Comparison of ENCODE assay signal across 8 cellular contexts in the genomic region with DNA sequence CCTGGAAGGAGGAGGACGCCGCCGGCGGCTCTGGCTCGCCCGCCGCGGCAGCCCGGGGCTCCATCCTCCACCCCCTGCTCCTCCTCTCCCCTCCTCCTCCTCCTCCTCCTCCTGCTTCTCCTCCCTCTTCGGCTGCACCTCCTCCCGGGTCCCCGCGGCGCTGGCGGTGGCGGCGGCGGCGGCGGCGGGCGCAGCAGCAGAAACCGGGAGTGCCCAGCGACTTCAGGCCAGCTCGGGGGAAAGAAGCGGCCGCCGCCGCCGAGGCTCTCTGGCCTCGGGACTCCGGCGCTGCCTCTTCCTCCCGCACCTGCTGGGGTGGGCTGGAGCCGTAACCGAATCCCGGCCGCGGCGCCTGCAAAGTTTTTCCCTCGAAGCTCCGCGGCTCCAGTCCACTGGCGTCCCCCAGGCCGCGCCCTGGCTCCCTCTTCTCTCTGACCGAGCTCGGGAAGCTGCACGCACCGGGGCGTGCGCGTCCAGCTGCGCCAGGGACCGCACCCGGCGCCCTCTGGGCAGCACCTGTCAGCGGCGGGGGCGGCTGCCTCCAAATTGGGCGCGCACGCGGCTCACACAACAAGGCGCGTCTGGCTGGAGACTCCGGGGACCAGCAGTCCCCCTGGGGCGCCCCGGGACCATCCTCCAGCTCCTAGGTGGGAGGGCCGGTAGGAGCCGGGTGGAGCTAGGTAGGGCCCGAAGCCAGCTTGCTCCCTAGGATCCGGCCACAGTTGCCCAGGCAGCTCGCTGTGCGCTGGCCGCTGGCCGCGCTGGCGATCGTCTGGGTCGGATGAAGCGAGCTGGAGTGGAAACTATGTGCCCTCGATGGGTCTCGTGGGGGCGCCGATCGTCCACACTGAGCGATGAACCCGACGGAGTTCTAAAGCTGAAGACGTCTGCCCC. TPM values are rescaled to one million over a fixed set of nuclear protein-coding genes. Genes with fewer than 3 reads are reported as not detected.
DNase-seq lines count a peak whose midpoint lies in the region; ATAC-seq and TF ChIP-seq lines count a peak whose summit lies in the region.

A gene (minus strand): TSS at position 583 of the 894 bp plus-strand sequence.

- H3K14ac ChIP-seq in mesenchymal stem cell (ENCODE audit: low read length in 2 of 2), result no peak within 1 kb of the TSS

- peak within 1 kb of the TSS in 1 of 2 experiments; percentile 38 for H3K18ac ChIP-seq in mesenchymal stem cell (ENCODE audit: low read depth in 1 of 2, low read length in 2 of 2)

- H3K23ac ChIP-seq in mesenchymal stem cell (ENCODE audit: low read length in 2 of 2), result peak within 1 kb of the TSS in 1 of 2 experiments; percentile 46

- no peak within 1 kb of the TSS for H2BK120ac ChIP-seq in mesenchymal stem cell (ENCODE audit: low read depth, low read length)

- no peak for DNase-seq in effector memory CD4-positive, alpha-beta T cell
- DNase-seq in mesenchymal stem cell (peak; percentile 19), thyroid gland (peak; percentile 58 to 67), dedifferentiated amniotic fluid mesenchymal stem cell (ENCODE audit: extremely low spot score) (no peak)

- H3K79me2 ChIP-seq in SU-DHL-6 (ENCODE audit: insufficient read depth, low read length), result no peaks in the 10 kb centered on the region

- peak; percentile 28 for ATAC-seq in GM19025 (IDR thresholded peaks at IDR 0.05; ENCODE audit: low read depth, unreplicated experiment)
- peak; percentile 21 for ATAC-seq in HG03571 (IDR thresholded peaks at IDR 0.05; ENCODE audit: unreplicated experiment)

- H3K79me1 ChIP-seq in mesenchymal stem cell (replicated peaks; ENCODE audit: low read length, poor library complexity, severe bottlenecking), result no peaks in the 10 kb centered on the region

- peak within 1 kb of the TSS; percentile 60 for H3K9ac ChIP-seq in BLaER1
- H3K9ac ChIP-seq in SU-DHL-6 (ENCODE audit: low read length), result no peak within 1 kb of the TSS
- H3K9ac ChIP-seq in mesenchymal stem cell (ENCODE audit: low read length), result no peak within 1 kb of the TSS

- H3K4me1 ChIP-seq in BLaER1 (peaks cover 8% of the 10 kb centered on the region), mesenchymal stem cell (ENCODE audit: control insufficient read depth, insufficient read depth, low read depth, low read length) (peaks cover 20% of the 10 kb centered on the region), thyroid gland (peaks cover 4 to 18% of the 10 kb centered on the region in 2 donors)
- H3K4me1 ChIP-seq in effector memory CD4-positive, alpha-beta T cell (ENCODE audit: control insufficient read depth, insufficient read depth, low read length, poor library complexity, severe bottlenecking), result peaks cover 10% of the 10 kb centered on the region

- H2AFZ ChIP-seq in SU-DHL-6 (ENCODE audit: low read depth, low read length, severe bottlenecking) (no peak within 1 kb of the TSS), mesenchymal stem cell (ENCODE audit: low read depth, low read length) (peak within 1 kb of the TSS; percentile 92)

- peak within 1 kb of the TSS; percentile 98 for H3K4me2 ChIP-seq in BLaER1
- peak within 1 kb of the TSS; percentile 20 for H3K4me2 ChIP-seq in SU-DHL-6 (ENCODE audit: low read depth, low read length, poor library complexity, severe bottlenecking)
- peak within 1 kb of the TSS; percentile 98 for H3K4me2 ChIP-seq in mesenchymal stem cell (ENCODE audit: low read length, poor library complexity, severe bottlenecking)

- TF ChIP-seq CTCF in SU-DHL-6 (IDR thresholded peaks at IDR 0.05; ENCODE audit: insufficient read depth, low read length, poor library complexity, severe bottlenecking) (no peak), thyroid gland (IDR thresholded peaks at IDR 0.05) (no peak)

- intact Hi-C loops in thyroid gland (cut with DNase I), result no loop called here

- no peak within 1 kb of the TSS for H3K27ac ChIP-seq in BLaER1
- no peak within 1 kb of the TSS for H3K27ac ChIP-seq in SU-DHL-6 (ENCODE audit: low read depth, low read length)
- no peak within 1 kb of the TSS for H3K27ac ChIP-seq in effector memory CD4-positive, alpha-beta T cell (ENCODE audit: insufficient read depth, low read length, poor library complexity, severe bottlenecking)
- no peak within 1 kb of the TSS for H3K27ac ChIP-seq in mesenchymal stem cell (ENCODE audit: low read length, poor library complexity, severe bottlenecking)
- H3K27ac ChIP-seq in thyroid gland, result peak within 1 kb of the TSS in 1 of 3 donors; percentile 22

- H2AK5ac ChIP-seq in mesenchymal stem cell (ENCODE audit: low read length, severe bottlenecking), result no peak within 1 kb of the TSS

- H3K4ac ChIP-seq in mesenchymal stem cell (ENCODE audit: low read depth in 1 of 2, low read length in 2 of 2), result no peak within 1 kb of the TSS

- no peak within 1 kb of the TSS for H4K91ac ChIP-seq in mesenchymal stem cell (ENCODE audit: low read length)

- no peak within 1 kb of the TSS for H4K8ac ChIP-seq in mesenchymal stem cell (ENCODE audit: low read length)

- under 1% methylated on average over 60 of the region's 91 CpGs for WGBS in mesenchymal stem cell
- 1 to 2% methylated on average over 34 to 54 of the region's 91 CpGs for WGBS in thyroid gland, 2 donors

- no peaks in the 10 kb centered on the region for H3F3A ChIP-seq in SU-DHL-6 (ENCODE audit: insufficient read depth)

- no peaks in the 10 kb centered on the region for H3K9me2 ChIP-seq in SU-DHL-6 (replicated peaks; ENCODE audit: insufficient read depth, low read length)

- H3K27me3 ChIP-seq in BLaER1, result peaks cover 40% of the 10 kb centered on the region
- H3K27me3 ChIP-seq in SU-DHL-6 (ENCODE audit: low read length), result no peaks in the 10 kb centered on the region
- peaks cover 21% of the 10 kb centered on the region for H3K27me3 ChIP-seq in effector memory CD4-positive, alpha-beta T cell (replicated peaks; ENCODE audit: control insufficient read depth, insufficient read depth, low read length, poor library complexity, severe bottlenecking)
- peaks cover 30 to 78% of the 10 kb centered on the region in 2 experiments for H3K27me3 ChIP-seq in mesenchymal stem cell (ENCODE audit: control insufficient read depth in 1 of 2, insufficient read depth in 1 of 2, low read length in 2 of 2)
- no peaks in the 10 kb centered on the region for H3K27me3 ChIP-seq in thyroid gland

- H3K36me3 ChIP-seq in BLaER1 (no peaks in the 10 kb centered on the region), SU-DHL-6 (ENCODE audit: low read length) (no peaks in the 10 kb centered on the region), mesenchymal stem cell (ENCODE audit: control insufficient read depth in 1 of 2, insufficient read depth in 2 of 2, low read depth in 1 of 2, low read length in 2 of 2) (no peaks in the 10 kb centered on the region), thyroid gland (no peaks in the 10 kb centered on the region)
- H3K36me3 ChIP-seq in effector memory CD4-positive, alpha-beta T cell (ENCODE audit: control insufficient read depth, insufficient read depth, low read length), result no peaks in the 10 kb centered on the region

- H3K9me3 ChIP-seq in BLaER1, result no peaks in the 10 kb centered on the region
- no peaks in the 10 kb centered on the region for H3K9me3 ChIP-seq in SU-DHL-6 (ENCODE audit: insufficient read depth, low read length)
- no peaks in the 10 kb centered on the region for H3K9me3 ChIP-seq in effector memory CD4-positive, alpha-beta T cell (ENCODE audit: control insufficient read depth, low read length)
- H3K9me3 ChIP-seq in mesenchymal stem cell (ENCODE audit: control insufficient read depth, low read length), result no peaks in the 10 kb centered on the region
- H3K9me3 ChIP-seq in thyroid gland, result no peaks in the 10 kb centered on the region

- TF ChIP-seq POLR2A in thyroid gland (IDR thresholded peaks at IDR 0.05), result no peak

- no peak within 1 kb of the TSS for H2BK15ac ChIP-seq in mesenchymal stem cell (ENCODE audit: low read depth, poor library complexity, severe bottlenecking)

- H3K4me3 ChIP-seq in BLaER1, result peak within 1 kb of the TSS; percentile 77
- H3K4me3 ChIP-seq in SU-DHL-6 (ENCODE audit: insufficient read depth, low read length, poor library complexity, severe bottlenecking), result peak within 1 kb of the TSS; percentile 10
- H3K4me3 ChIP-seq in effector memory CD4-positive, alpha-beta T cell (ENCODE audit: insufficient read depth, low read depth, low read length, poor library complexity, severe bottlenecking), result peak within 1 kb of the TSS; percentile 52
- H3K4me3 ChIP-seq in mesenchymal stem cell (ENCODE audit: insufficient read depth in 1 of 2, low read depth in 1 of 2, low read length in 2 of 2), result peak within 1 kb of the TSS; percentile 68 to 75
- H3K4me3 ChIP-seq in thyroid gland (replicated peaks in 1 of 3), result peak within 1 kb of the TSS; percentile 21 to 55 (median 46)

- no peak within 1 kb of the TSS for H2BK12ac ChIP-seq in mesenchymal stem cell (ENCODE audit: low read length in 2 of 2)

- H2BK5ac ChIP-seq in mesenchymal stem cell (ENCODE audit: low read depth, low read length, poor library complexity, severe bottlenecking), result no peak within 1 kb of the TSS

- H4K20me1 ChIP-seq in BLaER1, result no peaks in the 10 kb centered on the region
- H4K20me1 ChIP-seq in SU-DHL-6 (ENCODE audit: low read depth, low read length), result no peaks in the 10 kb centered on the region

RNA-seq across cellular contexts. Expression of the gene that starts here (rescaled TPM):
- 16.0 TPM for polyA plus RNA-seq in mesenchymal stem cell (2013, experiment 1 of 2)
- polyA plus RNA-seq in mesenchymal stem cell (2013, experiment 2 of 2), result 16.3 TPM
- total RNA-seq in thyroid gland, result 10 to 100 TPM in 2 of 4 donors, 1 to 10 TPM in 2; 5.7 to 33.5 (median 17.4) TPM

Comparison
In these comparisons a context has a peak if more than half of its experiments do, and no peak if none do; other contexts are left out.
1. H3K4me2 ChIP-seq: peak in every context shown above with its lines; median percentile 98 in BLaER1; 98 in mesenchymal stem cell; 20 in SU-DHL-6.
2. H3K4me3 ChIP-seq: peak in every context shown above with its lines; median percentile 77 in BLaER1; 72 in mesenchymal stem cell; 52 in effector memory CD4-positive, alpha-beta T cell; 46 in thyroid gland; 10 in SU-DHL-6.
3. DNase-seq: peak in mesenchymal stem cell (single experiment) and thyroid gland (2 of 2); none in effector memory CD4-positive, alpha-beta T cell (0 of 3) and dedifferentiated amniotic fluid mesenchymal stem cell (single experiment).